8 cellular contexts compared by ENCODE assay signal in genomic region chr5:71455427-71456361, GRCh38.
DNase-seq lines count a peak whose midpoint lies in the region; ATAC-seq and FAIRE-seq lines count a peak whose summit lies in the region.

A gene with protein sequence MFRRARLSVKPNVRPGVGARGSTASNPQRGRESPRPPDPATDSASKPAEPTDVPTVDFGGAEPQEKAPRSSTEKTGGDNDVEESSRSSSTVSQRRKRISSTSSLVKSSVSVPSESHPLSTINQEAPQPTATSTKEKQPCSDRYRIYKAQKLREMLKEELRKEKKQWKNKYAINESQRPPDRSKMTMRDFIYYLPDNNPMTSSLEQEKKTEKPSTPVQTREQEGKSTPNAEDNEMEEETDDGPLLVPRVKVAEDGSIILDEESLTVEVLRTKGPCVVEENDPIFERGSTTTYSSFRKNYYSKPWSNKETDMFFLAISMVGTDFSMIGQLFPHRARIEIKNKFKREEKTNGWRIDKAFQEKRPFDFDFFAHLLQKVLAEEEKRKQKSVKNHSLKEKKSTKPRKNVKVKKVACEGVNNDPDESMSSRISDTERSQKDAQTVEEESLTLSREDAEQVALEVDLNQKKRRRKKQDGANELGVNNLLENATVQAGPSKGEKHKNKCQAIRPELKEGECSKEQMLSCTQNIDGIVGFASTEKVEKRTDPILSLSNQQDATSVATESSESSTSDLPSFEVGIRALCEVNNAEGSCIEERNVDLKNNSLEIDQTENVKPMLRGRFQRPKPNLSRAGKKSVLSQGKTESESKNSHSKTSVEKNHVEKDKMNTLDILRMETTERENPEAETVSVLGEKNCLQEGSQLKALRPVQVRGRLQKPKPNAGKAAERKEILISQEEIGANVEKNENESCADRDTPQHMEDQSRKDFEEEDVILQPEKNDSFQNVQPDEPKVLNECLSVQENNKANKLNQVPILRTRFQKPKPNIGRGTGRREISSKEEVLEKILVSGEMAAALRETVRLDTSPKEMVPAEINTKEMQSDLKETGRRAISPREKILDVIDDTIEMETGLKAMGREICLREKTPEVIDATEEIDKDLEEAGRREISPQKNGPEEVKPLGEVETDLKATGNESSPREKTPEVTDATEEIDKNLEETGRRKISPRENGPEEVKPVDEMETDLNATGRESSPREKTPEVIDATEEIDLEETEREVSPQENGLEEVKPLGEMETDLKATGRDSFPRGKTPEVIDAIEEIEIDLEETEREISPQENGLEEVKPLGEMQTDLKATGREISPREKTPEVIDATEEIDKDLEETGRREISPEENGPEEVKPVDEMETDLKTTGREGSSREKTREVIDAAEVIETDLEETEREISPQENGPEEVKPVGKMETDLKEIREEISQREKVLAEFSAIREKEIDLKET (N-terminal part only) (plus strand): TSS chr5:71455651. CDS start chr5:71455878, 227 bp downstream.

- ATAC-seq in GM19043 (IDR thresholded peaks at IDR 0.05; ENCODE audit: low read depth, unreplicated experiment) (peak; percentile 95), HG03378 (IDR thresholded peaks at IDR 0.05; ENCODE audit: unreplicated experiment) (peak; percentile 88)
- ATAC-seq in activated CD4-positive, CD25-positive, alpha-beta regulatory T cell treated with anti-CD3 and anti-CD28 coated beads, Interleukin-2, amount 50 U/mL, for 24 hours, result peak; percentile 89 to 94

- DNase-seq in AML-193 (lab: John Stamatoyannopoulos, UW) (peak; percentile 78 to 80), NCI-H446 treated with DMSO at 0.1 percent for 48 hours (lab: John Stamatoyannopoulos, UW) (peak; percentile 70), cerebellar cortex (ENCODE audit: low spot score) (peak; percentile 97)
- DNase-seq in stimulated activated CD4-positive, alpha-beta T cell treated with anti-CD3 and anti-CD28 coated beads, Interleukin-12 subunit alpha, Interleukin-12 subunit beta, amount 100 ng/mL, for 4 hours, result peak; percentile 96

- FAIRE-seq in islet of Langerhans (lab: Jason Lieb, UNC), result peak; percentile 70

Comparison
In these comparisons a context has a peak if more than half of its experiments do, and no peak if none do; other contexts are left out.
1. Peak in every context shown above with its lines: DNase-seq and ATAC-seq.